In genomic region chr12:68971404-68971803, GRCh38 we compare ENCODE assay signal across 1 cellular context.
TF ChIP-seq lines count a peak whose summit lies in the region.

No MANE protein-coding gene starts in this region.

TF ChIP-seq in GM23338, 12 proteins besides CTCF, POLR2A, EP300 and RAD21 (continued from another document):
- TF ChIP-seq STAT1 (IDR thresholded peaks at IDR 0.05; ENCODE audit: unreplicated experiment): no peak
- TF ChIP-seq, protein P1, sequence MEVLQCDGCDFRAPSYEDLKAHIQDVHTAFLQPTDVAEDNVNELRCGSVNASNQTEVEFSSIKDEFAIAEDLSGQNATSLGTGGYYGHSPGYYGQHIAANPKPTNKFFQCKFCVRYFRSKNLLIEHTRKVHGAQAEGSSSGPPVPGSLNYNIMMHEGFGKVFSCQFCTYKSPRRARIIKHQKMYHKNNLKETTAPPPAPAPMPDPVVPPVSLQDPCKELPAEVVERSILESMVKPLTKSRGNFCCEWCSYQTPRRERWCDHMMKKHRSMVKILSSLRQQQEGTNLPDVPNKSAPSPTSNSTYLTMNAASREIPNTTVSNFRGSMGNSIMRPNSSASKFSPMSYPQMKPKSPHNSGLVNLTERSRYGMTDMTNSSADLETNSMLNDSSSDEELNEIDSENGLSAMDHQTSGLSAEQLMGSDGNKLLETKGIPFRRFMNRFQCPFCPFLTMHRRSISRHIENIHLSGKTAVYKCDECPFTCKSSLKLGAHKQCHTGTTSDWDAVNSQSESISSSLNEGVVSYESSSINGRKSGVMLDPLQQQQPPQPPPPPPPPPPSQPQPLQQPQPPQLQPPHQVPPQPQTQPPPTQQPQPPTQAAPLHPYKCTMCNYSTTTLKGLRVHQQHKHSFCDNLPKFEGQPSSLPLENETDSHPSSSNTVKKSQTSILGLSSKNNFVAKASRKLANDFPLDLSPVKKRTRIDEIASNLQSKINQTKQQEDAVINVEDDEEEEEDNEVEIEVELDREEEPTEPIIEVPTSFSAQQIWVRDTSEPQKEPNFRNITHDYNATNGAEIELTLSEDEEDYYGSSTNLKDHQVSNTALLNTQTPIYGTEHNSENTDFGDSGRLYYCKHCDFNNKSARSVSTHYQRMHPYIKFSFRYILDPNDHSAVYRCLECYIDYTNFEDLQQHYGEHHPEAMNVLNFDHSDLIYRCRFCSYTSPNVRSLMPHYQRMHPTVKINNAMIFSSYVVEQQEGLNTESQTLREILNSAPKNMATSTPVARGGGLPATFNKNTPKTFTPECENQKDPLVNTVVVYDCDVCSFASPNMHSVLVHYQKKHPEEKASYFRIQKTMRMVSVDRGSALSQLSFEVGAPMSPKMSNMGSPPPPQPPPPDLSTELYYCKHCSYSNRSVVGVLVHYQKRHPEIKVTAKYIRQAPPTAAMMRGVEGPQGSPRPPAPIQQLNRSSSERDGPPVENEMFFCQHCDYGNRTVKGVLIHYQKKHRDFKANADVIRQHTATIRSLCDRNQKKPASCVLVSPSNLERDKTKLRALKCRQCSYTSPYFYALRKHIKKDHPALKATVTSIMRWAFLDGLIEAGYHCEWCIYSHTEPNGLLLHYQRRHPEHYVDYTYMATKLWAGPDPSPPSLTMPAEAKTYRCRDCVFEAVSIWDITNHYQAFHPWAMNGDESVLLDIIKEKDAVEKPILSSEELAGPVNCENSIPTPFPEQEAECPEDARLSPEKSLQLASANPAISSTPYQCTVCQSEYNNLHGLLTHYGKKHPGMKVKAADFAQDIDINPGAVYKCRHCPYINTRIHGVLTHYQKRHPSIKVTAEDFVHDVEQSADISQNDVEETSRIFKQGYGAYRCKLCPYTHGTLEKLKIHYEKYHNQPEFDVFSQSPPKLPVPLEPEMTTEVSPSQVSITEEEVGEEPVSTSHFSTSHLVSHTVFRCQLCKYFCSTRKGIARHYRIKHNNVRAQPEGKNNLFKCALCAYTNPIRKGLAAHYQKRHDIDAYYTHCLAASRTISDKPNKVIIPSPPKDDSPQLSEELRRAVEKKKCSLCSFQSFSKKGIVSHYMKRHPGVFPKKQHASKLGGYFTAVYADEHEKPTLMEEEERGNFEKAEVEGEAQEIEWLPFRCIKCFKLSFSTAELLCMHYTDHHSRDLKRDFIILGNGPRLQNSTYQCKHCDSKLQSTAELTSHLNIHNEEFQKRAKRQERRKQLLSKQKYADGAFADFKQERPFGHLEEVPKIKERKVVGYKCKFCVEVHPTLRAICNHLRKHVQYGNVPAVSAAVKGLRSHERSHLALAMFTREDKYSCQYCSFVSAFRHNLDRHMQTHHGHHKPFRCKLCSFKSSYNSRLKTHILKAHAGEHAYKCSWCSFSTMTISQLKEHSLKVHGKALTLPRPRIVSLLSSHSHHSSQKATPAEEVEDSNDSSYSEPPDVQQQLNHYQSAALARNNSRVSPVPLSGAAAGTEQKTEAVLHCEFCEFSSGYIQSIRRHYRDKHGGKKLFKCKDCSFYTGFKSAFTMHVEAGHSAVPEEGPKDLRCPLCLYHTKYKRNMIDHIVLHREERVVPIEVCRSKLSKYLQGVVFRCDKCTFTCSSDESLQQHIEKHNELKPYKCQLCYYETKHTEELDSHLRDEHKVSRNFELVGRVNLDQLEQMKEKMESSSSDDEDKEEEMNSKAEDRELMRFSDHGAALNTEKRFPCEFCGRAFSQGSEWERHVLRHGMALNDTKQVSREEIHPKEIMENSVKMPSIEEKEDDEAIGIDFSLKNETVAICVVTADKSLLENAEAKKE (CRISPR knock-in tag; IDR thresholded peaks at IDR 0.05): no peak
- TF ChIP-seq NANOG (IDR thresholded peaks at IDR 0.05; ENCODE audit: borderline replicate concordance): no peak
